21 cellular contexts compared by ENCODE assay signal in genomic region chr2:204667990-204668389, GRCh38.
"Had no signal": no experiment of that assay in that cellular context is flagged by ENCODE, and none has a peak within 500 bp of the region (broad histone marks: within the 10 kb centered on the region; RNA-seq: fewer than 3 reads in every experiment).

No MANE protein-coding gene starts in this region.

- H3K36me3 Mint-ChIP-seq: IgD-negative memory B cell had no signal

- H3K9me3 Mint-ChIP-seq: IgD-negative memory B cell had no signal

- H3K9me3 ChIP-seq: SJSA1 had no signal

- ATAC-seq: K562 had no signal

- H3K4me2 ChIP-seq: KMS-11 had no signal

- H3K9ac ChIP-seq: KMS-11 had no signal

- H3K27ac ChIP-seq: KMS-11, SJSA1, SK-N-MC had no signal

- H3K27me3 ChIP-seq: SJSA1 had no signal

- H3K4me3 ChIP-seq: K562, SJSA1, SK-N-MC had no signal

- DNase-seq: Kasumi-1, MM.1S, NCI-H1092 treated with DMSO at 0.1 percent for 48 hours, NCI-H1436, NCI-H187, NCI-H2029, NCI-H2171 treated with DMSO at 0.1 percent for 48 hours, NCI-H345, NCI-H446 treated with DMSO at 0.1 percent for 48 hours, NCI-H524, NCI-H69, NCI-H774, Right ventricle myocardium superior, RPMI8226, SIG-M5 had no signal

- H3K27me3 Mint-ChIP-seq: IgD-negative memory B cell had no signal

- H3K36me3 ChIP-seq: SJSA1 had no signal

- H3K4me3 Mint-ChIP-seq: IgD-negative memory B cell had no signal

- H3K4me1 Mint-ChIP-seq: IgD-negative memory B cell had no signal

- H3K27ac Mint-ChIP-seq: IgD-negative memory B cell had no signal

- FAIRE-seq: K562, RCC 7860 had no signal
